9 cellular contexts compared by ENCODE assay signal in genomic region chr10:6062101-6062771, GRCh38. TPM values are rescaled to one million over a fixed set of nuclear protein-coding genes. Genes with fewer than 3 reads are reported as not detected.
DNase-seq lines count a peak whose midpoint lies in the region; ATAC-seq and TF ChIP-seq lines count a peak whose summit lies in the region.
"Had no signal": no experiment of that assay in that cellular context is flagged by ENCODE, and none has a peak within 500 bp of the region (broad histone marks: within the 10 kb centered on the region; RNA-seq: fewer than 3 reads in every experiment).

IL2RA (minus strand) TSS chr10:6062367; CDS start chr10:6062151, 216 bp downstream.

- H2AFZ ChIP-seq in PC-9, result no peak within 1 kb of the TSS

- TF ChIP-seq CTCF in Peyer's patch (IDR thresholded peaks at IDR 0.05) (no peak), suprapubic skin (IDR thresholded peaks at IDR 0.05) (no peak), PC-9 (conservative IDR thresholded peaks at IDR 0.05) (no peak)

- H3K79me2 ChIP-seq in PC-9 (ENCODE audit: low read depth), result no peaks in the 10 kb centered on the region

- H3K9me2 ChIP-seq in PC-9 (ENCODE audit: insufficient read depth), result no peaks in the 10 kb centered on the region

- peaks cover 0 to 5% (median 0%) of the 10 kb centered on the region in 4 donors for H3K4me1 ChIP-seq in Peyer's patch
- no peaks in the 10 kb centered on the region for H3K4me1 ChIP-seq in muscle layer of duodenum (ENCODE audit: control insufficient read depth in 1 of 2, insufficient read depth in 2 of 2, low read length in 2 of 2)
- H3K4me1 ChIP-seq in suprapubic skin, result peaks cover 8% of the 10 kb centered on the region
- H3K4me1 ChIP-seq in PC-9 (replicated peaks; ENCODE audit: insufficient read depth), result no peaks in the 10 kb centered on the region
- H3K4me1 ChIP-seq: body of pancreas had no signal

- CTCF ChIA-PET in PC-9 (lab: Charles Lee), result no interaction called here

- H3K36me3 ChIP-seq in Peyer's patch, result no peaks in the 10 kb centered on the region
- H3K36me3 ChIP-seq in muscle layer of duodenum (ENCODE audit: control insufficient read depth in 1 of 2, insufficient read depth in 2 of 2, low read length in 2 of 2), result no peaks in the 10 kb centered on the region
- H3K36me3 ChIP-seq in suprapubic skin, result no peaks in the 10 kb centered on the region
- H3K36me3 ChIP-seq in PC-9 (ENCODE audit: low read depth), result no peaks in the 10 kb centered on the region

- H3K4me2 ChIP-seq in PC-9, result no peak within 1 kb of the TSS

- TF ChIP-seq EP300 in suprapubic skin (IDR thresholded peaks at IDR 0.05), result no peak

- H4K20me1 ChIP-seq in PC-9 (ENCODE audit: insufficient read depth), result no peaks in the 10 kb centered on the region

- H3K9me3 ChIP-seq in Peyer's patch (no peaks in the 10 kb centered on the region), muscle layer of duodenum (ENCODE audit: control insufficient read depth in 1 of 2, low read length in 2 of 2) (no peaks in the 10 kb centered on the region), suprapubic skin (no peaks in the 10 kb centered on the region), PC-9 (ENCODE audit: insufficient read depth, low read depth) (no peaks in the 10 kb centered on the region)
- H3K9me3 ChIP-seq: body of pancreas had no signal

- H3K4me3 ChIP-seq in Peyer's patch (peak within 1 kb of the TSS; percentile 34 to 49 (median 42)), muscle layer of duodenum (ENCODE audit: low read depth in 1 of 2, low read length in 2 of 2) (peak within 1 kb of the TSS in 1 of 2 donors; percentile 14), suprapubic skin (peak within 1 kb of the TSS; percentile 8), PC-9 (no peak within 1 kb of the TSS)
- H3K4me3 ChIP-seq: body of pancreas had no signal

- ATAC-seq in GM18505 (IDR thresholded peaks at IDR 0.05; ENCODE audit: unreplicated experiment) (no peak), HG02852 (IDR thresholded peaks at IDR 0.05; ENCODE audit: unreplicated experiment) (no peak)
- ATAC-seq: body of pancreas had no signal

- BruUV-seq in PC-9 (replicated peaks; lab: Mats Ljungman, UMichigan), result no TSS peak

- DNase-seq in Peyer's patch (peak in 2 of 3 donors; percentile 78 to 85), suprapubic skin (ENCODE audit: low spot score in 2 of 2) (peak; percentile 62 to 77), PC-9 (no peak), NCI-H524 (lab: John Stamatoyannopoulos, UW) (no peak)
- peak; percentile 90 to 91 for DNase-seq in activated T-cell treated with anti-CD3 and anti-CD28 coated beads, Interleukin-2, amount 50 U/mL, for 48 hours

- H3K27me3 ChIP-seq in Peyer's patch (no peaks in the 10 kb centered on the region), muscle layer of duodenum (ENCODE audit: low read depth, low read length) (no peaks in the 10 kb centered on the region), suprapubic skin (no peaks in the 10 kb centered on the region), PC-9 (ENCODE audit: insufficient read depth, low read depth) (no peaks in the 10 kb centered on the region)
- H3K27me3 ChIP-seq: body of pancreas had no signal

- peak; percentile 28 to 43 for TF ChIP-seq POLR2A in Peyer's patch (IDR thresholded peaks at IDR 0.05)
- no peak for TF ChIP-seq POLR2A in suprapubic skin (IDR thresholded peaks at IDR 0.05)
- no peak for TF ChIP-seq POLR2A in GM18505 (IDR thresholded peaks at IDR 0.05; ENCODE audit: borderline replicate concordance, extremely low read depth, insufficient read depth, insufficient read length)

- H3K27ac ChIP-seq in Peyer's patch, result peak within 1 kb of the TSS; percentile 48 to 78 (median 55)
- H3K27ac ChIP-seq in muscle layer of duodenum (ENCODE audit: low read length), result peak within 1 kb of the TSS; percentile 16
- no peak within 1 kb of the TSS for H3K27ac ChIP-seq in suprapubic skin
- H3K27ac ChIP-seq in PC-9, result no peak within 1 kb of the TSS
- H3K27ac ChIP-seq: body of pancreas had no signal

- H3F3A ChIP-seq in PC-9 (ENCODE audit: insufficient read depth, low read depth), result no peaks in the 10 kb centered on the region

- intact Hi-C loops in PC-9 (cut with micrococcal nuclease; ENCODE audit: unreplicated experiment), result no loop called here

- POLR2A ChIA-PET in PC-9 (lab: Charles Lee; ENCODE audit: unreplicated experiment), result no interaction called here

- WGBS in suprapubic skin, result 55% methylated on average over 16 of the region's 18 CpGs

RNA-seq across cellular contexts. Expression of gene IL2RA, which starts in this region (rescaled TPM):
- total RNA-seq in Peyer's patch (10 to 100 TPM in 1 of 4 donors, 1 to 10 TPM in 2, under 1 TPM in 1; 0.70 to 16.5 (median 1.9) TPM), suprapubic skin (under 1 TPM in 2 of 4 donors, not detected in 2; 0.21 to 0.70 TPM), PC-9 (2021) (not detected in 2 replicates)

Comparison
In these comparisons a context has a peak if more than half of its experiments do, and no peak if none do; other contexts are left out.
1. Peak in DNase-seq and H3K4me3 ChIP-seq in suprapubic skin; RNA of the gene not detected or under 1 TPM.
2. DNase-seq: peak in Peyer's patch (2 of 3) and activated T-cell treated with anti-CD3 and anti-CD28 coated beads, Interleukin-2, amount 50 U/mL, for 48 hours (2 of 2); none in PC-9 (0 of 2) and NCI-H524 (0 of 2).
3. H3K27ac ChIP-seq: peak in Peyer's patch (4 of 4) and muscle layer of duodenum (single experiment); none in suprapubic skin (single experiment) and PC-9 (single experiment).
4. POLR2A ChIP-seq: peak in Peyer's patch (2 of 2); none in suprapubic skin (0 of 2) and GM18505 (single experiment).